Comparison of ENCODE assay signal across 10 cellular contexts in the genomic region with DNA sequence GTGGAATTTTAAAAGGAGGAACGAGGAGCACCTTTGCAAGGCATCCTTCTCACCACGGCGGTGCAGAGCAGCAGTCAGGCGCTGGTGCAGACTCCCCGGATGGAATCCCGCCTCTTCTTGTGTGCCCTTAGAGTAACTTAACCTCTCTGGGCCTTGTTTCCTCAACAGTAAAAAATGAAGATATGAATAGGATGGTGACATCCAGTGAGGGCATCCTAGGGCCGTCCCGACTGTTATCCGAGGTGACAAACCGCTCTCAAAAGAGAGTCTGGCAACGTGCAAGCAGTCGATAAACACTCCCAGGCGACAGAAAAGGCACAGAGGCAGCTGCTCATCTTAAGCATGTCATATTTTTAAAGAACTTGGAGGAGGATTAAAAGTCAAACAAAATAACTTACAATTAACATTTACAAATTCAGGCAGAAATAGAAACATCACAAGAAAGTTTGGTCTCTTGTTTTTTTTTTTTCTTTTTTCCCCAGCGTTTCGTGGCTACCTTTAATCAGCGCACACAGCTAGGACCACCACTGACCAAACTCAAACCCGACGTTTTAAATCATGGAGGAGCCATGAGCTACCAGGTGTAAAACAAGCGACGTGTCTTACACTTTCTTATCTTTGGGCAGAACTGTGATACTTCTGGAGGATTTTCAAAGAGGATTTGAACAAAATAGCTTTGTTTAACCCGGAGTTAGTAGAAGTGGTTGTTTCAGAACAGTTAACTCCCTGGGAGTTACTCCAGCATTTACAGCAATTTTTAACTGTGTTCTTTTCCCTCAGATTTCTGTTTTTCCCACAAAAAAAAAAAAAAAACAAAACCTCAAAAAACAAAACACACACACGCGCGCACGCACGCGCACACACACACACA. TPM values are rescaled to one million over a fixed set of nuclear protein-coding genes. Genes with fewer than 3 reads are reported as not detected.
DNase-seq lines count a peak whose midpoint lies in the region; ATAC-seq and TF ChIP-seq lines count a peak whose summit lies in the region.
"Had no signal": no experiment of that assay in that cellular context is flagged by ENCODE, and none has a peak within 500 bp of the region (broad histone marks: within the 10 kb centered on the region; RNA-seq: fewer than 3 reads in every experiment).

No MANE protein-coding gene starts in this region.

- ATAC-seq in stimulated activated naive CD8-positive, alpha-beta T cell treated with anti-CD3 and anti-CD28 coated beads, Interleukin-15, Interleukin-2, amounts not matched to agents 100 U/mL and 50 U/mL, for 24 hours, result no peak
- ATAC-seq in lung (ENCODE audit: insufficient read depth, low FRiP score), result no peak
- no peak for ATAC-seq in HG03139 (IDR thresholded peaks at IDR 0.05; ENCODE audit: unreplicated experiment)
- no peak for ATAC-seq in HG03045 (IDR thresholded peaks at IDR 0.05; ENCODE audit: unreplicated experiment)

- no peaks in the 10 kb centered on the region for H3K27me3 Mint-ChIP-seq in stimulated activated naive CD8-positive, alpha-beta T cell treated with anti-CD3 and anti-CD28 coated beads, Interleukin-15, Interleukin-2, amounts not matched to agents 100 ng/mL and 50 ng/mL, for 24 hours

- no peaks in the 10 kb centered on the region for H3K27me3 ChIP-seq in lung (ENCODE audit: control insufficient read depth, insufficient read depth)

- peaks cover 43% of the 10 kb centered on the region for H3K36me3 Mint-ChIP-seq in stimulated activated naive CD8-positive, alpha-beta T cell treated with anti-CD3 and anti-CD28 coated beads, Interleukin-15, Interleukin-2, amounts not matched to agents 100 ng/mL and 50 ng/mL, for 24 hours (ENCODE audit: low read depth)

- H3K4me3 Mint-ChIP-seq in stimulated activated naive CD8-positive, alpha-beta T cell treated with anti-CD3 and anti-CD28 coated beads, Interleukin-15, Interleukin-2, amounts not matched to agents 100 ng/mL and 50 ng/mL, for 24 hours, result peak overlapping the region; percentile 97

- H3K27ac Mint-ChIP-seq in stimulated activated naive CD8-positive, alpha-beta T cell treated with anti-CD3 and anti-CD28 coated beads, Interleukin-15, Interleukin-2, amounts not matched to agents 100 ng/mL and 50 ng/mL, for 24 hours, result peak overlapping the region; percentile 99

- no peak for DNase-seq in stimulated activated naive CD8-positive, alpha-beta T cell treated with anti-CD3 and anti-CD28 coated beads, Interleukin-15, Interleukin-2, amounts not matched to agents 100 U/mL and 50 U/mL, for 24 hours
- no peak for DNase-seq in astrocyte of the cerebellum (ENCODE audit: low read depth)
- no peak for DNase-seq in lung (ENCODE audit: low spot score)
- no peak for DNase-seq in NCI-H1436 treated with DMSO at 0.1 percent for 48 hours (lab: John Stamatoyannopoulos, UW)
- no peak for DNase-seq in NCI-H774 (lab: John Stamatoyannopoulos, UW)
- DNase-seq: EL had no signal

- H3K36me3 ChIP-seq in lung (ENCODE audit: control insufficient read depth in 2 of 2, insufficient read depth in 2 of 2, low read length in 2 of 2), result no peaks in the 10 kb centered on the region
- H3K36me3 ChIP-seq: cardiac muscle cell had no signal

- 46 to 52% methylated on average over 27 of the region's 27 CpGs for WGBS in lung, 2 donors

- no peaks in the 10 kb centered on the region for H3K9me3 Mint-ChIP-seq in stimulated activated naive CD8-positive, alpha-beta T cell treated with anti-CD3 and anti-CD28 coated beads, Interleukin-15, Interleukin-2, amounts not matched to agents 100 ng/mL and 50 ng/mL, for 24 hours

- in situ Hi-C loops in astrocyte of the cerebellum (cut with HindIII; ENCODE audit: low sequenced_read_pairs), result no loop called here

- H3K27ac ChIP-seq in lung (ENCODE audit: low read depth in 1 of 2, low read length in 1 of 2), result peak overlapping the region in 1 of 2 donors; percentile 97
- H3K27ac ChIP-seq: cardiac muscle cell had no signal

- H3K9me3 ChIP-seq in lung (ENCODE audit: control insufficient read depth in 2 of 2, insufficient read depth in 1 of 2, low read length in 1 of 2), result no peaks in the 10 kb centered on the region

- H3K4me3 ChIP-seq in astrocyte of the cerebellum (ENCODE audit: low read depth, low read length) (peak overlapping the region; percentile 62), lung (peak overlapping the region; percentile 76)

- TF ChIP-seq CTCF in astrocyte of the cerebellum (IDR thresholded peaks at IDR 0.05; ENCODE audit: low read depth, low read length, missing control alignments) (no peak), lung (IDR thresholded peaks at IDR 0.05; ENCODE audit: control extremely low read depth, extremely low read depth) (no peak)

- H3K4me1 Mint-ChIP-seq in stimulated activated naive CD8-positive, alpha-beta T cell treated with anti-CD3 and anti-CD28 coated beads, Interleukin-15, Interleukin-2, amounts not matched to agents 100 ng/mL and 50 ng/mL, for 24 hours (ENCODE audit: low read depth), result peaks cover 76% of the 10 kb centered on the region

- H3K4me1 ChIP-seq in lung (ENCODE audit: control insufficient read depth in 2 of 2, insufficient read depth in 2 of 2, low read length in 2 of 2), result peaks cover 7 to 16% of the 10 kb centered on the region in 2 donors

RNA-seq across cellular contexts. Expression of a gene that starts 2.1 kb away (rescaled TPM):
- total RNA-seq in lung, result 10 to 100 TPM; 39.4 to 64.1 TPM
- 10 to 100 TPM; 15.6 to 22.4 TPM for polyA plus RNA-seq in lung
